In genomic region chr2:67397143-67397986, GRCh38 we compare ENCODE assay signal across 8 cellular contexts. TPM values are rescaled to one million over a fixed set of nuclear protein-coding genes. Genes with fewer than 3 reads are reported as not detected.
DNase-seq lines count a peak whose midpoint lies in the region; ATAC-seq lines count a peak whose summit lies in the region.

ETAA1 (plus strand) TSS chr2:67397333; CDS start chr2:67397449, 116 bp downstream.

- H3K4me1 ChIP-seq in rectal smooth muscle tissue (ENCODE audit: control insufficient read depth, insufficient read depth, low read length) (peaks cover 3% of the 10 kb centered on the region), aorta (ENCODE audit: control insufficient read depth in 1 of 2, insufficient read depth in 2 of 2, low read length in 2 of 2) (peaks cover 0 to 3% of the 10 kb centered on the region in 2 donors)

- WGBS in aorta, 2 donors: 0% methylated on average over 61 of the region's 61 CpGs

- intact Hi-C loops in aorta (cut with DNase I): loop anchor here in 1 of 2 donors (2.0 to 10.0 kb wide), 2 partner anchors 29 to 143 kb away; no protein-coding TSS in a partner anchor

- H3K27me3 ChIP-seq in rectal smooth muscle tissue (ENCODE audit: control insufficient read depth, insufficient read depth, low read length) (no peaks in the 10 kb centered on the region), aorta (ENCODE audit: control insufficient read depth in 1 of 2, insufficient read depth in 2 of 2, low read length in 1 of 2) (no peaks in the 10 kb centered on the region)

- H3K9me3 ChIP-seq in aorta (ENCODE audit: control insufficient read depth, low read length): no peaks in the 10 kb centered on the region

- peak within 1 kb of the TSS; percentile 91 for H3K4me3 ChIP-seq in rectal smooth muscle tissue (ENCODE audit: low read length)
- peak within 1 kb of the TSS; percentile 64 to 66 for H3K4me3 ChIP-seq in aorta (ENCODE audit: low read length in 2 of 2)

- peak within 1 kb of the TSS; percentile 91 for H3K27ac ChIP-seq in rectal smooth muscle tissue (ENCODE audit: low read depth, low read length)
- peak within 1 kb of the TSS in 1 of 2 donors; percentile 80 for H3K27ac ChIP-seq in aorta (ENCODE audit: low read depth in 1 of 2, low read length in 2 of 2)

- DNase-seq in NCI-H2029 (lab: John Stamatoyannopoulos, UW): peak; percentile 81
- DNase-seq in T1000 (lab: John Stamatoyannopoulos, UW): peak; percentile 81
- DNase-seq in astrocyte of the hippocampus (ENCODE audit: low read depth, low spot score): peak; percentile 97
- DNase-seq in hepatic stellate cell (ENCODE audit: low spot score): peak; percentile 96
- DNase-seq in aorta: peak; percentile 96 to 98

- H3K36me3 ChIP-seq in rectal smooth muscle tissue (ENCODE audit: control insufficient read depth, insufficient read depth, low read length) (no peaks in the 10 kb centered on the region), aorta (ENCODE audit: control insufficient read depth in 1 of 2, insufficient read depth in 2 of 2, low read length in 1 of 2) (no peaks in the 10 kb centered on the region)

- H3K9ac ChIP-seq in rectal smooth muscle tissue (ENCODE audit: low read length): peak within 1 kb of the TSS; percentile 82

- ATAC-seq in GM18499 (IDR thresholded peaks at IDR 0.05; ENCODE audit: insufficient read depth, unreplicated experiment): peak; percentile 90
- peak; percentile 99 for ATAC-seq in HG02943 (IDR thresholded peaks at IDR 0.05; ENCODE audit: low read depth, unreplicated experiment)
- ATAC-seq in aorta (ENCODE audit: low FRiP score): peak; percentile 99

RNA-seq across cellular contexts. Expression of gene ETAA1, which starts in this region (rescaled TPM):
- total RNA-seq in aorta: 10 to 100 TPM; 11.7 to 14.9 TPM
- 10 to 100 TPM in 1 of 2 donors, 1 to 10 TPM in 1; 8.3 to 14.6 TPM for polyA plus RNA-seq in aorta
